In genomic region chr9:107282759-107283620, GRCh38 we compare ENCODE assay signal across 1 cellular context.
TF ChIP-seq lines count a peak whose summit lies in the region.

RAD23B (plus strand) TSS chr9:107283279; CDS start chr9:107283630, 351 bp downstream.

TF ChIP-seq in HepG2, 621 proteins besides CTCF, POLR2A, EP300 and RAD21 (continued from another document and continues in another):
- TF ChIP-seq ZNF609 (CRISPR knock-in tag; IDR thresholded peaks at IDR 0.05; ENCODE audit: borderline replicate concordance) (peak; percentile 74), REPIN1 (CRISPR knock-in tag; IDR thresholded peaks at IDR 0.05; ENCODE audit: borderline replicate concordance, low read depth) (peak; percentile 10; the same call in 1 of the 2 replicates), U2AF1 (optimal IDR thresholded peaks at IDR 0.05; ENCODE audit: low read depth, low read length) (no peak), ZFP91 (CRISPR knock-in tag; IDR thresholded peaks at IDR 0.05; ENCODE audit: borderline replicate concordance) (peak; percentile 88), ZNF552 (CRISPR knock-in tag; IDR thresholded peaks at IDR 0.05; ENCODE audit: borderline replicate concordance) (0 out of 2 replicates have a peak, but pooled peaks have one; percentile 65), FOXA3 (CRISPR knock-in tag; IDR thresholded peaks at IDR 0.05) (peak; percentile 44), SALL1 (CRISPR knock-in tag; IDR thresholded peaks at IDR 0.05) (peak; percentile 90), ZNF484 (CRISPR knock-in tag; IDR thresholded peaks at IDR 0.05; ENCODE audit: borderline replicate concordance, low read depth) (no peak; the same call in 1 of the 2 replicates), NFIB (CRISPR knock-in tag; IDR thresholded peaks at IDR 0.05; ENCODE audit: borderline replicate concordance) (no peak), TMF1 (CRISPR knock-in tag; IDR thresholded peaks at IDR 0.05; ENCODE audit: low read depth) (peak; percentile 37; the same call in 1 of the 2 replicates), ZUFSP (CRISPR knock-in tag; IDR thresholded peaks at IDR 0.05; ENCODE audit: borderline replicate concordance) (no peak), KDM4B (CRISPR knock-in tag; IDR thresholded peaks at IDR 0.05) (no peak), USF2 (IDR thresholded peaks at IDR 0.05; ENCODE audit: low read depth, low read length) (no peak), USF2 (CRISPR knock-in tag; IDR thresholded peaks at IDR 0.05; ENCODE audit: borderline replicate concordance) (no peak; the same call in 1 of the 2 replicates), MZF1 (CRISPR knock-in tag; IDR thresholded peaks at IDR 0.05; ENCODE audit: borderline replicate concordance) (no peak), AHDC1 (CRISPR knock-in tag; IDR thresholded peaks at IDR 0.05; ENCODE audit: borderline replicate concordance) (peak; percentile 60; the same call in 1 of the 2 replicates), BATF2 (CRISPR knock-in tag; IDR thresholded peaks at IDR 0.05) (0 out of 2 replicates have a peak, but pooled peaks have one; percentile 42), STAG1 (CRISPR knock-in tag; IDR thresholded peaks at IDR 0.05) (no peak; the same call in 1 of the 2 replicates), ZNF225 (CRISPR knock-in tag; IDR thresholded peaks at IDR 0.05) (peak; percentile 33; the same call in 1 of the 2 replicates), ZNF121 (CRISPR knock-in tag; IDR thresholded peaks at IDR 0.05) (no peak), ISL2 (CRISPR knock-in tag; IDR thresholded peaks at IDR 0.05) (peak; percentile 63; the same call in 1 of the 2 replicates), TERF1 (CRISPR knock-in tag; IDR thresholded peaks at IDR 0.05) (peak; percentile 64; the same call in 1 of the 2 replicates), ZEB1 (IDR thresholded peaks at IDR 0.05; ENCODE audit: insufficient replicate concordance, low read depth) (no peak), ZNF34 (CRISPR knock-in tag; IDR thresholded peaks at IDR 0.05; ENCODE audit: borderline replicate concordance) (0 out of 2 replicates have a peak, but pooled peaks have one; percentile 67), ZNF574 (CRISPR knock-in tag; IDR thresholded peaks at IDR 0.05) (peak; percentile 70), E2F2 (CRISPR knock-in tag; IDR thresholded peaks at IDR 0.05; ENCODE audit: borderline replicate concordance) (no peak), CERS6 (CRISPR knock-in tag; IDR thresholded peaks at IDR 0.05) (no peak), MATR3 (CRISPR knock-in tag; IDR thresholded peaks at IDR 0.05) (no peak), SNAPC2 (CRISPR knock-in tag; IDR thresholded peaks at IDR 0.05) (no peak)
